Comparison of ENCODE assay signal across 12 cellular contexts in the genomic region with DNA sequence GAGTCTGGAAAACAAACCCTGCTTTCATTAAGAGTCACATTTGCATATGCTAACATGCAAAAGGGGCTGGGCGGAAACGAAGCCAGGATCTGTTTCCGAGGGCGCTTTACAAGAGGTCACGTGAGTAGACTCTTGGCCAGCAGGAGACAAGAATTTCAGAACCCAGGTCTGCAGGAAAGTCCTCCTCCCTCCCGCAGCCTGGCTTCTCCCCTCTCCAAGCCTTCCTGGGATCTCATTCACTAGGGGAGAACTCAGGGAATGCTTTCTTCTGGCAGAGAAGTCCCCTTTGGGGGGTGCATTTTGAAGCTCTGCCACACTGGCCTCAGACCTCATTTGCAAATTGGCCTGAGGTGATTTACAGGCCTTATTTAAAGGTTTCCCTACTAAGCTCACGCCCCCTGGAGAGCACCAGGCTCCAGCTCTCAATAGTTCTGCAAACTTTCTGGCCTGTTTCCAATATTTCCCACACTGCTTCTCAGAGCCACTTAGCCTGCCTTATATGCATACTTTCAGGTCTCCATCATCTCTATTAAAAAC. TPM values are rescaled to one million over a fixed set of nuclear protein-coding genes. Genes with fewer than 3 reads are reported as not detected.
DNase-seq lines count a peak whose midpoint lies in the region; ATAC-seq lines count a peak whose summit lies in the region.
"Had no signal": no experiment of that assay in that cellular context is flagged by ENCODE, and none has a peak within 500 bp of the region (broad histone marks: within the 10 kb centered on the region; RNA-seq: fewer than 3 reads in every experiment).

No MANE protein-coding gene starts in this region.

- peak overlapping the region; percentile 95 for H3K27ac ChIP-seq in HUES64 (ENCODE audit: low read depth, low read length)
- H3K27ac ChIP-seq: C4-2B, PC-9 had no signal

- H3K4me1 ChIP-seq in HUES64 (ENCODE audit: insufficient read depth, low read length), result peaks cover 41% of the 10 kb centered on the region

- DNase-seq in Ammon's horn (ENCODE audit: low spot score), result peak; percentile 71
- DNase-seq in amniotic epithelial cell (ENCODE audit: low read depth), result peak; percentile 13
- DNase-seq in iPS-NIHi7 (ENCODE audit: extremely low spot score), result peak; percentile 79
- no peak for DNase-seq in DMS153 (lab: John Stamatoyannopoulos, UW)
- no peak for DNase-seq in NCI-H1694 treated with DMSO at 0.1 percent for 48 hours (lab: John Stamatoyannopoulos, UW)
- no peak for DNase-seq in NCI-H82 treated with DMSO at 0.1 percent for 48 hours (lab: John Stamatoyannopoulos, UW; ENCODE audit: unreplicated experiment)
- DNase-seq: activated effector memory CD4-positive, alpha-beta T cell treated with anti-CD3 and anti-CD28 coated beads, Interleukin-2, amount 50 U/mL, for 16 hours; left cardiac atrium; PC-9 had no signal

- no peak for ATAC-seq in HG02623 (IDR thresholded peaks at IDR 0.05; ENCODE audit: unreplicated experiment)
- ATAC-seq: left cardiac atrium had no signal

- whole genome bisulfite sequencing in HUES64, result 5% methylated on average over 7 of the region's 7 CpGs

- no peaks in the 10 kb centered on the region for H3K27me3 ChIP-seq in HUES64 (ENCODE audit: insufficient read depth, low read length)

- H3K9ac ChIP-seq in HUES64 (ENCODE audit: low read depth, low read length), result peak overlapping the region; percentile 31

- H3K9me3 ChIP-seq in HUES64 (ENCODE audit: insufficient read depth, low read depth, low read length), result no peaks in the 10 kb centered on the region

- peak overlapping the region; percentile 20; the same call in 1 of the 2 replicates for H3K4me3 ChIP-seq in HUES64 (ENCODE audit: low read length)
- H3K4me3 ChIP-seq: PC-9 had no signal

- no peaks in the 10 kb centered on the region for H3K36me3 ChIP-seq in HUES64 (ENCODE audit: insufficient read depth, low read length)

RNA-seq across cellular contexts. Expression of a gene that starts 57.2 kb away (rescaled TPM):
- 0.30 TPM for polyA plus RNA-seq in HUES64 (2013, experiment 1 of 2)
- polyA plus RNA-seq in HUES64 (2013, experiment 2 of 2), result 0.89 TPM

Comparison
In these comparisons a context has a peak if more than half of its experiments do, and no peak if none do; other contexts are left out.
1. DNase-seq: peak in Ammon's horn (single experiment), amniotic epithelial cell (single experiment) and iPS-NIHi7 (single experiment); none in DMS153 (single experiment), NCI-H1694 treated with DMSO at 0.1 percent for 48 hours (single experiment) and NCI-H82 treated with DMSO at 0.1 percent for 48 hours (single experiment).